ENCODE assay signal across 5 cellular contexts in the genomic region with DNA sequence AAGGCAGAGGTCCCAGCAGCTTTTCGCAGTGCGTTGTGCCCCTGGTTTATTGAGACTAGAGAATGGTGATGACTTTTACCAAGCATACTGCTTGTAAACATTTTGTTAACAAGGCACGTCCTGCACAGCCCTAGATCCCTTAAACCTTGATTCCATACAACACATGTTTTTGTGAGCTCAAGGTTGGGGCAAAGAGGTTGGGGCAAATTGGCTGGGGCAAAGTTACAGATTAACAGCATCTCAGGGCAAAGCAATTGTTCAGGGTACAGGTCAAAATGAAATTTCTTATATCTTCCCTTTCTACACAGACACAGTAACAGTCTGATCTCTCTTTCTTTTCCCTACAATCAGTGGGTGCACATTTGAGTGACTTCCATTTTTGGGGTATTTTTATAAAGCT. TPM values are rescaled to one million over a fixed set of nuclear protein-coding genes. Genes with fewer than 3 reads are reported as not detected.
"Had no signal": no experiment of that assay in that cellular context is flagged by ENCODE, and none has a peak within 500 bp of the region (broad histone marks: within the 10 kb centered on the region; RNA-seq: fewer than 3 reads in every experiment).

No MANE protein-coding gene starts in this region.

RNA-seq across cellular contexts. Expression of a gene that starts 5.0 kb away (rescaled TPM):
- total RNA-seq: RPMI7951 had no signal

RNA-seq across cellular contexts. Expression of a gene that starts 30.7 kb away (rescaled TPM):
- total RNA-seq: MCF 10A, SK-MEL-5 had no signal

RNA-seq across cellular contexts. Expression of a gene that starts 32.3 kb away (rescaled TPM):
- total RNA-seq: NCI-H460, SJCRH30, SK-MEL-5 had no signal
